8 cellular contexts compared by ENCODE assay signal in the genomic region with DNA sequence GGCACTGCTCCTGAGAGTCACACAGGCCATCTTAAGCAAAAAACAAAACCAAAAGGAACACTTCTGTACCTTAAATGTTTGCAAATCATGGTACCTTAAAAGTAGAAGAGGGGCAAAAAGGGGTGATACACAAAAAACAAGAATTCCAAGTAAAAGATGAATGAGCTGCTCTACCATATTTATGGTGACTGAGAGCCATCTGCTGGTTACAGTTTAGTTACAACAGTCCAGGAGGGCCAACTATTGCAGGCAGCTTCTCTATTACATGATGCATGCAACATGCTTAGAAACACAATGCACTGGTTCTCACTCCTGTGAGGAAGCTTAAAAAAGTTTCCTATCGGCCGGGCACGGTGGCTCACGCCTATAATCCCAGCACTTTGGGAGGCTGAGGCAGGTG. TPM values are rescaled to one million over a fixed set of nuclear protein-coding genes. Genes with fewer than 3 reads are reported as not detected.
DNase-seq lines count a peak whose midpoint lies in the region; ATAC-seq and TF ChIP-seq lines count a peak whose summit lies in the region.

No MANE protein-coding gene starts in this region.

- no peaks in the 10 kb centered on the region for H3K9me3 ChIP-seq in AG04450 (ENCODE audit: control insufficient read depth, insufficient read depth, low read length)

- no peaks in the 10 kb centered on the region for H3K27me3 ChIP-seq in AG04450 (ENCODE audit: control insufficient read depth, insufficient read depth, low read length)

- TF ChIP-seq CTCF in AG04450 (IDR thresholded peaks at IDR 0.05; ENCODE audit: low read depth, low read length): peak; percentile 62
- TF ChIP-seq CTCF in GM12873 (IDR thresholded peaks at IDR 0.05; ENCODE audit: insufficient read depth, low read depth, low read length, missing control alignments): peak; percentile 56

- H3K27ac ChIP-seq in AG04450 (ENCODE audit: low read depth, low read length): no peak overlapping the region

- POLR2A ChIA-PET in AG04450 (lab: Yijun Ruan, JAX): interaction anchor here (0.6 kb wide), 1 partner anchor 636 kb away, joined by 5 read pairs; no protein-coding TSS in a partner anchor

- ATAC-seq in GM19395 (IDR thresholded peaks at IDR 0.05; ENCODE audit: unreplicated experiment): no peak
- no peak for ATAC-seq in HG03045 (IDR thresholded peaks at IDR 0.05; ENCODE audit: unreplicated experiment)

- DNase-seq in AG04450 (ENCODE audit: low read depth, low spot score): peak; percentile 18
- peak; percentile 61 for DNase-seq in NCI-H82 (lab: John Stamatoyannopoulos, UW)
- peak; percentile 54 for DNase-seq in dedifferentiated amniotic fluid mesenchymal stem cell (ENCODE audit: extremely low spot score)
- DNase-seq in medulla oblongata (ENCODE audit: extremely low spot score): peak; percentile 77
- DNase-seq in GF-D8 (lab: John Stamatoyannopoulos, UW): no peak

- CTCF ChIA-PET in AG04450 (lab: Charles Lee): interaction anchor here (0.5 to 2.2 kb wide), 24 partner anchors 9 to 1135 kb away, joined by 3 to 17 read pairs (median 4); no protein-coding TSS in a partner anchor

- H3K4me3 ChIP-seq in AG04450 (ENCODE audit: low read depth, low read length): no peak overlapping the region

RNA-seq across cellular contexts. Expression of a gene that starts 53.5 kb away (rescaled TPM):
- 89.6 and 103 TPM in 2 replicates for polyA plus RNA-seq in AG04450 (2011; rRNA removed)
- 57.0 and 57.3 TPM in 2 replicates for polyA minus RNA-seq in AG04450 (2011; rRNA and poly(A)+ RNA removed)

RNA-seq across cellular contexts. Expression of a gene that starts 54.4 kb away (rescaled TPM):
- polyA plus RNA-seq in AG04450 (2011; rRNA removed): not detected in 2 replicates
- polyA minus RNA-seq in AG04450 (2011; rRNA and poly(A)+ RNA removed): not detected in 2 replicates
